ENCODE assay signal across 1 cellular context in the genomic region with DNA sequence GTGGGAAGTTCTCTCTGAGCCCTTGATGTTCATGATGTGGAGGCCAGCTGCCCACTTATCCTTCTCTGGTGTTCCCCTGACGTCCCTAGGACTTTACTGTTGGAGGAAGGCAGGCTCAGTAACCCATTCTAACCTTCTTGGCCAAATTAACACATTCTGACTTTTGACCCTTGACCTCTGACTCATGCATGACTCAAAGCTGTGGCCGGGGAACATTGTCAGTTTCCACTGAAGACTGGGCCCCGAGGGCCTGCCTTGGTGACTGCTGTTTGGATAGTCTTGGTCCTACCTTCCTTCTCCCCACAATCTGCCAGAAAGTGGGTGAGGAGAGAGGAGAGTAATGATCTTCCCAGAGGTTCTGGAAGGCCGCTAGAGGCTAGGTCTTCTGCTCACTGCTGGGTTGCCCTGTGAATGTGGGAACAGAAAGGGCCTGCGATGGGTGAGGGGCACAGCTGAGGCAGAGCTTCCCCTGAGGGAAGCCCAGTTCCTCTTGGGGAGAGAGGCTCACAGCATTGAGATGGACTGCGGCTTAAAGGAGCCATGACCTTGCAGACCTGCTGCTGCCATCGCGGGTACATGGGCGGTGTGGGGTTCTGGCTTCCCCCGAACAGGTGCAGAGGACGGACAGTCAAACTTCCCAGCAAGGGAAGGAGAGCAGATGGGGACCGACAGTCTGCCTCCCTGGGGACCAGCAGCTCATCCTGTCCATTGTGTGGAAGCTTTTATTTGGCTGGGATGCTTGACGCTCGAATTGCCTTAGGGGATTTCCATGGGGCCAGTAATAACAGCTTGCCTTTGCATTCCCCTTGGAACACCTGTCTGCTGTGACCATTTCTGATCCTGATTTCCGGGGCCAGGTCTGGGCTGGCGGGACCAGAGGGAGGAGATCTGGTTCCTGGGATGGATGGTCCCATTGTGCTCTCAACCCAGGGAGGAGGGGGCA.
A peak's percentile ranks its signal among the peaks of the same experiment; 100 is the strongest.
TF ChIP-seq lines count a peak whose summit lies in the region.

No MANE protein-coding gene starts in this region.

TF ChIP-seq in K562, 482 proteins besides CTCF, POLR2A, EP300 and RAD21 (continued from another document and continues in another):
- TF ChIP-seq SAP30 (IDR thresholded peaks at IDR 0.05; ENCODE audit: borderline replicate concordance, insufficient read depth, low read depth, low read length, poor library complexity, severe bottlenecking) = no peak
- TF ChIP-seq ZBTB40 (IDR thresholded peaks at IDR 0.05) = no peak
- no peak for TF ChIP-seq ZBTB40 (CRISPR knock-in tag; IDR thresholded peaks at IDR 0.05)
- TF ChIP-seq ZNF79 (CRISPR knock-in tag; IDR thresholded peaks at IDR 0.05; ENCODE audit: low read depth) = no peak
- no peak for TF ChIP-seq SP1 (CRISPR knock-in tag; IDR thresholded peaks at IDR 0.05)
- TF ChIP-seq, protein P1, sequence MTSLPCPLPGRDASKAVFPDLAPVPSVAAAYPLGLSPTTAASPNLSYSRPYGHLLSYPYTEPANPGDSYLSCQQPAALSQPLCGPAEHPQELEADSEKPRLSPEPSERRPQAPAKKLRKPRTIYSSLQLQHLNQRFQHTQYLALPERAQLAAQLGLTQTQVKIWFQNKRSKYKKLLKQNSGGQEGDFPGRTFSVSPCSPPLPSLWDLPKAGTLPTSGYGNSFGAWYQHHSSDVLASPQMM (CRISPR knock-in tag; IDR thresholded peaks at IDR 0.05) = no peak
- no peak for TF ChIP-seq HNRNPH1 (optimal IDR thresholded peaks at IDR 0.05; ENCODE audit: low read depth, low read length)
- TF ChIP-seq, protein P2, sequence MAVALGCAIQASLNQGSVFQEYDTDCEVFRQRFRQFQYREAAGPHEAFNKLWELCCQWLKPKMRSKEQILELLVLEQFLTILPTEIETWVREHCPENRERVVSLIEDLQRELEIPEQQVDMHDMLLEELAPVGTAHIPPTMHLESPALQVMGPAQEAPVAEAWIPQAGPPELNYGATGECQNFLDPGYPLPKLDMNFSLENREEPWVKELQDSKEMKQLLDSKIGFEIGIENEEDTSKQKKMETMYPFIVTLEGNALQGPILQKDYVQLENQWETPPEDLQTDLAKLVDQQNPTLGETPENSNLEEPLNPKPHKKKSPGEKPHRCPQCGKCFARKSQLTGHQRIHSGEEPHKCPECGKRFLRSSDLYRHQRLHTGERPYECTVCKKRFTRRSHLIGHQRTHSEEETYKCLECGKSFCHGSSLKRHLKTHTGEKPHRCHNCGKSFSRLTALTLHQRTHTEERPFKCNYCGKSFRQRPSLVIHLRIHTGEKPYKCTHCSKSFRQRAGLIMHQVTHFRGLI (CRISPR knock-in tag; IDR thresholded peaks at IDR 0.05) = no peak
- TF ChIP-seq SMARCA4 (IDR thresholded peaks at IDR 0.05) = peak; percentile 92
- TF ChIP-seq ZFPM2 (CRISPR knock-in tag; IDR thresholded peaks at IDR 0.05) = no peak
- no peak for TF ChIP-seq NCOA2 (IDR thresholded peaks at IDR 0.05; ENCODE audit: partially characterized antibody in 2 of 2)
- TF ChIP-seq NFIC (IDR thresholded peaks at IDR 0.05) = peak; percentile 24
- no peak for TF ChIP-seq ZNF764 (CRISPR knock-in tag; IDR thresholded peaks at IDR 0.05; ENCODE audit: low read depth)
- TF ChIP-seq TEAD2 (tag; IDR thresholded peaks at IDR 0.05) = no peak
- TF ChIP-seq ZBTB11 (CRISPR knock-in tag; IDR thresholded peaks at IDR 0.05) = no peak
- no peak for TF ChIP-seq BRF1 (IDR thresholded peaks at IDR 0.05; ENCODE audit: borderline replicate concordance, extremely low read depth, insufficient read length)
- no peak for TF ChIP-seq SIRT6 (IDR thresholded peaks at IDR 0.05; ENCODE audit: low read depth, low read length)
- TF ChIP-seq SMAD4 (CRISPR knock-in tag; conservative IDR thresholded peaks at IDR 0.05) = peak; percentile 76; the same call in 1 of the 2 replicates
- TF ChIP-seq ETV1 (tag; conservative IDR thresholded peaks at IDR 0.05; ENCODE audit: low read depth) = 0 out of 2 replicates have a peak, but pooled peaks have one; percentile 23
- no peak for TF ChIP-seq SMAD2 (IDR thresholded peaks at IDR 0.05; ENCODE audit: low read depth, low read length)
- TF ChIP-seq FOXA3 (CRISPR knock-in tag; conservative IDR thresholded peaks at IDR 0.05 in 1 of 2, IDR thresholded peaks at IDR 0.05 in 1 of 2) = no peak
- TF ChIP-seq FOSL1 (tag; conservative IDR thresholded peaks at IDR 0.05) = peak; percentile 99
- TF ChIP-seq, protein P3, sequence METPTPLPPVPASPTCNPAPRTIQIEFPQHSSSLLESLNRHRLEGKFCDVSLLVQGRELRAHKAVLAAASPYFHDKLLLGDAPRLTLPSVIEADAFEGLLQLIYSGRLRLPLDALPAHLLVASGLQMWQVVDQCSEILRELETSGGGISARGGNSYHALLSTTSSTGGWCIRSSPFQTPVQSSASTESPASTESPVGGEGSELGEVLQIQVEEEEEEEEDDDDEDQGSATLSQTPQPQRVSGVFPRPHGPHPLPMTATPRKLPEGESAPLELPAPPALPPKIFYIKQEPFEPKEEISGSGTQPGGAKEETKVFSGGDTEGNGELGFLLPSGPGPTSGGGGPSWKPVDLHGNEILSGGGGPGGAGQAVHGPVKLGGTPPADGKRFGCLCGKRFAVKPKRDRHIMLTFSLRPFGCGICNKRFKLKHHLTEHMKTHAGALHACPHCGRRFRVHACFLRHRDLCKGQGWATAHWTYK (CRISPR knock-in tag; IDR thresholded peaks at IDR 0.05) = no peak
- no peak for TF ChIP-seq POU5F1 (IDR thresholded peaks at IDR 0.05; ENCODE audit: borderline replicate concordance, low read depth, low read length, partially characterized antibody)
- TF ChIP-seq SRSF3 (IDR thresholded peaks at IDR 0.05; ENCODE audit: insufficient read depth, low read length) = no peak
- no peak for TF ChIP-seq NBN (IDR thresholded peaks at IDR 0.05; ENCODE audit: low read depth)
- TF ChIP-seq ZC3H4 (CRISPR knock-in tag; IDR thresholded peaks at IDR 0.05; ENCODE audit: borderline replicate concordance) = no peak
- TF ChIP-seq, protein P4, sequence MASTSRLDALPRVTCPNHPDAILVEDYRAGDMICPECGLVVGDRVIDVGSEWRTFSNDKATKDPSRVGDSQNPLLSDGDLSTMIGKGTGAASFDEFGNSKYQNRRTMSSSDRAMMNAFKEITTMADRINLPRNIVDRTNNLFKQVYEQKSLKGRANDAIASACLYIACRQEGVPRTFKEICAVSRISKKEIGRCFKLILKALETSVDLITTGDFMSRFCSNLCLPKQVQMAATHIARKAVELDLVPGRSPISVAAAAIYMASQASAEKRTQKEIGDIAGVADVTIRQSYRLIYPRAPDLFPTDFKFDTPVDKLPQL (IDR thresholded peaks at IDR 0.05; ENCODE audit: extremely low read depth, insufficient read length) = no peak
- no peak for TF ChIP-seq ZKSCAN1 (IDR thresholded peaks at IDR 0.05; ENCODE audit: low read depth, low read length)
- peak; percentile 91 for TF ChIP-seq SMARCE1 (IDR thresholded peaks at IDR 0.05)
- no peak for TF ChIP-seq CBX8 (IDR thresholded peaks at IDR 0.05; ENCODE audit: borderline replicate concordance, extremely low read depth, low read depth, low read length, poor library complexity, severe bottlenecking)
- TF ChIP-seq ARID4B (CRISPR knock-in tag; IDR thresholded peaks at IDR 0.05) = no peak
- no peak for TF ChIP-seq TAL1 (IDR thresholded peaks at IDR 0.05)
- TF ChIP-seq ASH1L (IDR thresholded peaks at IDR 0.05; ENCODE audit: borderline replicate concordance, low read depth, partially characterized antibody) = no peak
- no peak for TF ChIP-seq NR1H2 (CRISPR knock-in tag; IDR thresholded peaks at IDR 0.05)
